9 cellular contexts compared by ENCODE assay signal in genomic region chr22:22928666-22929380, GRCh38. TPM values are rescaled to one million over a fixed set of nuclear protein-coding genes. Genes with fewer than 3 reads are reported as not detected.
DNase-seq lines count a peak whose midpoint lies in the region; ATAC-seq and TF ChIP-seq lines count a peak whose summit lies in the region.
"Had no signal": no experiment of that assay in that cellular context is flagged by ENCODE, and none has a peak within 500 bp of the region (broad histone marks: within the 10 kb centered on the region; RNA-seq: fewer than 3 reads in every experiment).

No MANE protein-coding gene starts in this region.

- peaks cover 30% of the 10 kb centered on the region for H3K4me1 ChIP-seq in SJSA1 (replicated peaks)

- H3K27me3 Mint-ChIP-seq in CD4-positive, alpha-beta T cell, result no peaks in the 10 kb centered on the region

- no peaks in the 10 kb centered on the region for H3K9me3 Mint-ChIP-seq in CD4-positive, alpha-beta T cell

- H3K36me3 ChIP-seq in SJSA1, result no peaks in the 10 kb centered on the region

- TF ChIP-seq CTCF in CD4-positive, alpha-beta T cell (IDR thresholded peaks at IDR 0.05), result no peak

- no peaks in the 10 kb centered on the region for H3K9me3 ChIP-seq in CD4-positive, alpha-beta T cell (ENCODE audit: control insufficient read depth, low read length)
- H3K9me3 ChIP-seq in SJSA1 (replicated peaks), result no peaks in the 10 kb centered on the region

- peak in 9 of 10 experiments; percentile 4 to 34 (median 14) for DNase-seq in CD4-positive, alpha-beta T cell
- DNase-seq in SJSA1 (ENCODE audit: low read depth in 1 of 2, low spot score in 2 of 2) (peak; percentile 70 to 85), NCI-H1417 (lab: John Stamatoyannopoulos, UW) (no peak), DMS153 treated with DMSO at 0.1 percent for 48 hours (lab: John Stamatoyannopoulos, UW; ENCODE audit: unreplicated experiment) (no peak)
- peak; percentile 57 for DNase-seq in stimulated activated CD8-positive, alpha-beta memory T cell treated with anti-CD3 and anti-CD28 coated beads, Interleukin-4, amount 100 ng/mL, for 48 hours

- H3K27ac ChIP-seq in CD4-positive, alpha-beta T cell (ENCODE audit: low read depth, low read length), result no peak overlapping the region
- peak overlapping the region; percentile 43; the same call in 1 of the 2 replicates for H3K27ac ChIP-seq in SJSA1

- POLR2A ChIA-PET in CD4-positive, alpha-beta T cell (lab: Charles Lee), result no interaction called here

- no peaks in the 10 kb centered on the region for H3K36me3 Mint-ChIP-seq in CD4-positive, alpha-beta T cell (ENCODE audit: low read depth)

- intact Hi-C loops in CD4-positive, alpha-beta T cell (cut with DNase I, micrococcal nuclease), result no loop called here

- H3K4me1 Mint-ChIP-seq in CD4-positive, alpha-beta T cell (ENCODE audit: low read depth), result peaks cover 10% of the 10 kb centered on the region

- peak; percentile 34 for TF ChIP-seq POLR2A in GM19099 (IDR thresholded peaks at IDR 0.05; ENCODE audit: extremely low read depth, insufficient read length, low read depth)

- H3K27ac Mint-ChIP-seq in CD4-positive, alpha-beta T cell, result no peak overlapping the region

- H3K4me3 Mint-ChIP-seq in CD4-positive, alpha-beta T cell, result no peak overlapping the region

- H3K27me3 ChIP-seq in CD4-positive, alpha-beta T cell (ENCODE audit: control insufficient read depth, insufficient read depth, low read length), result no peaks in the 10 kb centered on the region
- H3K27me3 ChIP-seq in SJSA1 (replicated peaks), result no peaks in the 10 kb centered on the region

- H3K4me3 ChIP-seq in SJSA1, result no peak overlapping the region

- CTCF ChIA-PET in CD4-positive, alpha-beta T cell (lab: Charles Lee), result no interaction called here

- ATAC-seq in CD4-positive, alpha-beta T cell (ENCODE audit: poor library complexity), result peak; percentile 84
- ATAC-seq in HG03097 (IDR thresholded peaks at IDR 0.05; ENCODE audit: low FRiP score, unreplicated experiment) (peak; percentile 68), esophagus mucosa (peak; percentile 72)

RNA-seq across cellular contexts. Expression of gene IGLL5, which starts 41.2 kb away (rescaled TPM):
- total RNA-seq in CD4-positive, alpha-beta T cell, result not detected
- total RNA-seq in SJSA1 (2014; rRNA removed; shearing (Covaris generic)), result not detected in 2 replicates
- total RNA-seq in esophagus mucosa, result 1.8 TPM
- total RNA-seq: glomerular endothelial cell had no signal

Comparison
In these comparisons a context has a peak if more than half of its experiments do, and no peak if none do; other contexts are left out.
1. DNase-seq: peak in CD4-positive, alpha-beta T cell (9 of 10), SJSA1 (2 of 2) and stimulated activated CD8-positive, alpha-beta memory T cell treated with anti-CD3 and anti-CD28 coated beads, Interleukin-4, amount 100 ng/mL, for 48 hours (single experiment); none in NCI-H1417 (0 of 3) and DMS153 treated with DMSO at 0.1 percent for 48 hours (single experiment).
2. Peak in every context shown above with its lines, with median percentiles within 50 percentile points of each other: ATAC-seq.